Comparison of ENCODE assay signal across 24 cellular contexts in genomic region chr4:3406021-3406420, GRCh38. TPM values are rescaled to one million over a fixed set of nuclear protein-coding genes. Genes with fewer than 3 reads are reported as not detected.
"Had no signal": no experiment of that assay in that cellular context is flagged by ENCODE, and none has a peak within 500 bp of the region (broad histone marks: within the 10 kb centered on the region; RNA-seq: fewer than 3 reads in every experiment).

No MANE protein-coding gene starts in this region.

- ATAC-seq: activated naive CD4-positive, alpha-beta T cell treated with anti-CD3 and anti-CD28 coated beads, Interleukin-2, amount 50 U/mL, for 72 hours; activated T-cell treated with anti-CD3 and anti-CD28 coated beads, Interleukin-2, amount 50 U/mL, for 4 hours; mucosa of descending colon; right cardiac atrium; stimulated activated naive CD8-positive, alpha-beta T cell treated with anti-CD3 and anti-CD28 coated beads, Interleukin-15, amount 100 ng/mL, for 72 hours; WTC11 had no signal

- H3K9ac ChIP-seq: neural progenitor cell had no signal

- H3K4me3 ChIP-seq: cardiac muscle cell, left ventricle myocardium inferior, mucosa of descending colon, neural progenitor cell, psoas muscle, upper lobe of left lung had no signal

- H3K36me3 Mint-ChIP-seq: activated naive CD4-positive, alpha-beta T cell treated with anti-CD3 and anti-CD28 coated beads, Interleukin-2, amount 50 U/mL, for 72 hours; memory B cell had no signal

- DNase-seq: activated CD4-positive, alpha-beta T cell treated with anti-CD3 and anti-CD28 coated beads, Interleukin-2, amount 10 ng/mL, durations not matched to agents 24 days and 14 days; activated CD8-positive, alpha-beta memory T cell treated with anti-CD3 and anti-CD28 coated beads, Interleukin-2, amount 50 U/mL, for 4 hours; activated T-cell treated with anti-CD3 and anti-CD28 coated beads, Interleukin-2, amount 50 U/mL, for 4 hours; amniotic stem cell; erythroblast; foreskin melanocyte; glutamatergic neuron; left ventricle myocardium inferior; mucosa of descending colon; naive B cell; psoas muscle; small intestine; stimulated activated CD4-positive, alpha-beta T cell treated with anti-CD3 and anti-CD28 coated beads, Interleukin-4, amount 100 ng/mL, for 1 hour; stimulated activated naive CD8-positive, alpha-beta T cell treated with anti-CD3 and anti-CD28 coated beads, Interleukin-15, amount 100 ng/mL, for 72 hours had no signal

- H3K27me3 ChIP-seq: cardiac muscle cell, neural progenitor cell, upper lobe of left lung had no signal

- H3K9me3 ChIP-seq: mucosa of descending colon, psoas muscle, upper lobe of left lung had no signal

- H3K9me3 Mint-ChIP-seq: activated CD4-positive, alpha-beta T cell treated with anti-CD3 and anti-CD28 coated beads, Interleukin-2, amount 10 ng/mL, durations not matched to agents 24 days and 14 days; activated naive CD4-positive, alpha-beta T cell treated with anti-CD3 and anti-CD28 coated beads, Interleukin-2, amount 50 U/mL, for 72 hours; activated T-cell treated with anti-CD3 and anti-CD28 coated beads, Interleukin-2, amount 50 U/mL, for 4 hours; memory B cell; stimulated activated naive CD8-positive, alpha-beta T cell treated with anti-CD3 and anti-CD28 coated beads, Interleukin-15, amount 100 ng/mL, for 72 hours; T-helper 2 cell treated with Interferon-gamma antibody and Interleukin-4, amounts not matched to agents 5 μg/mL and 100 μg/mL, for 36 hours had no signal

- H3K4me3 Mint-ChIP-seq: activated CD4-positive, alpha-beta T cell treated with anti-CD3 and anti-CD28 coated beads, Interleukin-2, amount 10 ng/mL, durations not matched to agents 24 days and 14 days; activated T-cell treated with anti-CD3 and anti-CD28 coated beads, Interleukin-2, amount 50 U/mL, for 4 hours; memory B cell; naive B cell; neural progenitor cell; stimulated activated naive CD8-positive, alpha-beta T cell treated with anti-CD3 and anti-CD28 coated beads, Interleukin-15, amount 100 ng/mL, for 72 hours; T-helper 2 cell treated with Interferon-gamma antibody and Interleukin-4, amounts not matched to agents 5 μg/mL and 100 μg/mL, for 36 hours; WTC11 had no signal

- H3K27ac Mint-ChIP-seq: activated CD4-positive, alpha-beta T cell treated with anti-CD3 and anti-CD28 coated beads, Interleukin-2, amount 10 ng/mL, durations not matched to agents 24 days and 14 days; activated naive CD4-positive, alpha-beta T cell treated with anti-CD3 and anti-CD28 coated beads, Interleukin-2, amount 50 U/mL, for 72 hours; memory B cell; neural progenitor cell; stimulated activated naive CD8-positive, alpha-beta T cell treated with anti-CD3 and anti-CD28 coated beads, Interleukin-15, amount 100 ng/mL, for 72 hours; T-helper 2 cell treated with Interferon-gamma antibody and Interleukin-4, amounts not matched to agents 5 μg/mL and 100 μg/mL, for 36 hours; WTC11 had no signal

- H3K36me3 ChIP-seq: cardiac muscle cell, left ventricle myocardium inferior, neural progenitor cell, upper lobe of left lung had no signal

- H3K4me1 Mint-ChIP-seq: activated CD4-positive, alpha-beta T cell treated with anti-CD3 and anti-CD28 coated beads, Interleukin-2, amount 10 ng/mL, durations not matched to agents 24 days and 14 days; memory B cell; stimulated activated naive CD8-positive, alpha-beta T cell treated with anti-CD3 and anti-CD28 coated beads, Interleukin-15, amount 100 ng/mL, for 72 hours had no signal

- H3K27ac ChIP-seq: cardiac muscle cell, left ventricle myocardium inferior, neural progenitor cell, upper lobe of left lung had no signal

- H3K27me3 Mint-ChIP-seq: activated CD4-positive, alpha-beta T cell treated with anti-CD3 and anti-CD28 coated beads, Interleukin-2, amount 10 ng/mL, durations not matched to agents 24 days and 14 days; memory B cell; naive B cell; stimulated activated naive CD8-positive, alpha-beta T cell treated with anti-CD3 and anti-CD28 coated beads, Interleukin-15, amount 100 ng/mL, for 72 hours had no signal

RNA-seq across cellular contexts. Expression of gene HGFAC, which starts 35.7 kb away (rescaled TPM):
- total RNA-seq: activated CD4-positive, alpha-beta T cell treated with anti-CD3 and anti-CD28 coated beads, Interleukin-2, amount 10 ng/mL, durations not matched to agents 24 days and 14 days; activated naive CD4-positive, alpha-beta T cell treated with anti-CD3 and anti-CD28 coated beads, Interleukin-2, amount 50 U/mL, for 72 hours had no signal
- polyA plus RNA-seq: keratinocyte had no signal

RNA-seq across cellular contexts. Expression of gene DOK7, which starts 57.1 kb away (rescaled TPM):
- total RNA-seq: activated CD4-positive, alpha-beta T cell treated with anti-CD3 and anti-CD28 coated beads, Interleukin-2, amount 10 ng/mL, durations not matched to agents 24 days and 14 days; activated naive CD4-positive, alpha-beta T cell treated with anti-CD3 and anti-CD28 coated beads, Interleukin-2, amount 50 U/mL, for 72 hours; activated T-cell treated with anti-CD3 and anti-CD28 coated beads, Interleukin-2, amount 50 U/mL, for 4 hours; osteocyte had no signal
